In genomic region chr1:226711976-226712778, GRCh38 we compare ENCODE assay signal across 9 cellular contexts. TPM values are rescaled to one million over a fixed set of nuclear protein-coding genes. Genes with fewer than 3 reads are reported as not detected.
A peak's percentile ranks its signal among the peaks of the same experiment; 100 is the strongest.
DNase-seq lines count a peak whose midpoint lies in the region; ATAC-seq, FAIRE-seq and TF ChIP-seq lines count a peak whose summit lies in the region.
"Had no signal": no experiment of that assay in that cellular context is flagged by ENCODE, and none has a peak within 500 bp of the region (broad histone marks: within the 10 kb centered on the region; RNA-seq: fewer than 3 reads in every experiment).

No MANE protein-coding gene starts in this region.

- no peak overlapping the region for H3K18ac ChIP-seq in mesenchymal stem cell (ENCODE audit: low read depth in 1 of 2, low read length in 2 of 2)

- H3K23ac ChIP-seq in mesenchymal stem cell (ENCODE audit: low read length in 2 of 2) = no peak overlapping the region

- no peaks in the 10 kb centered on the region for H4K20me1 ChIP-seq in GM23338 (replicated peaks; ENCODE audit: insufficient read depth)

- H3K27me3 Mint-ChIP-seq in T-helper 17 cell (no peaks in the 10 kb centered on the region), GM23338 (ENCODE audit: insufficient read depth, low read depth, poor library complexity) (no peaks in the 10 kb centered on the region)

- H2AFZ ChIP-seq in mesenchymal stem cell (ENCODE audit: low read depth, low read length) = no peak overlapping the region
- no peak overlapping the region for H2AFZ ChIP-seq in GM23338

- peak in 1 of 3 donors; percentile 38 for DNase-seq in T-helper 17 cell
- DNase-seq in mesenchymal stem cell = no peak
- no peak for DNase-seq in frontal cortex (ENCODE audit: low spot score in 2 of 2)
- DNase-seq in GM23338 (ENCODE audit: low spot score) = no peak
- no peak for DNase-seq in HPDE6-E6E7 (ENCODE audit: extremely low spot score)
- no peak for DNase-seq in mesenteric fat pad (ENCODE audit: low spot score)

- H3K4me3 ChIP-seq in mesenchymal stem cell (ENCODE audit: insufficient read depth in 1 of 2, low read depth in 1 of 2, low read length in 2 of 2) (no peak overlapping the region), GM23338 (no peak overlapping the region)

- 87% methylated on average over 22 of the region's 22 CpGs for WGBS in mesenchymal stem cell

- H3K9me2 ChIP-seq in GM23338 (ENCODE audit: insufficient read depth) = no peaks in the 10 kb centered on the region

- no peak overlapping the region for H2BK12ac ChIP-seq in mesenchymal stem cell (ENCODE audit: low read length in 2 of 2)

- no peaks in the 10 kb centered on the region for H3K9me3 ChIP-seq in T-helper 17 cell (ENCODE audit: control insufficient read depth, low read length, poor library complexity, severe bottlenecking)
- peaks cover 6% of the 10 kb centered on the region for H3K9me3 ChIP-seq in mesenchymal stem cell (ENCODE audit: control insufficient read depth, low read length)

- H3K36me3 ChIP-seq in mesenchymal stem cell (ENCODE audit: control insufficient read depth in 1 of 2, insufficient read depth in 2 of 2, low read depth in 1 of 2, low read length in 2 of 2) (peaks cover 3% of the 10 kb centered on the region in 2 experiments), GM23338 (ENCODE audit: insufficient read depth) (no peaks in the 10 kb centered on the region)

- peaks cover 2% of the 10 kb centered on the region for H3K36me3 Mint-ChIP-seq in T-helper 17 cell (ENCODE audit: low read depth)
- H3K36me3 Mint-ChIP-seq in GM23338 (ENCODE audit: low read depth) = no peaks in the 10 kb centered on the region

- H3K4me2 ChIP-seq in mesenchymal stem cell (ENCODE audit: low read length, poor library complexity, severe bottlenecking) = no peak overlapping the region
- no peak overlapping the region for H3K4me2 ChIP-seq in GM23338

- no peaks in the 10 kb centered on the region for H3K27me3 ChIP-seq in mesenchymal stem cell (ENCODE audit: control insufficient read depth in 1 of 2, insufficient read depth in 1 of 2, low read length in 2 of 2)
- H3K27me3 ChIP-seq in GM23338 (ENCODE audit: insufficient read depth) = no peaks in the 10 kb centered on the region

- no peaks in the 10 kb centered on the region for H3K79me2 ChIP-seq in GM23338 (replicated peaks; ENCODE audit: insufficient read depth)

- peak overlapping the region; percentile 85 for H3K27ac Mint-ChIP-seq in T-helper 17 cell
- no peak overlapping the region for H3K27ac Mint-ChIP-seq in GM23338

- H3K4me1 Mint-ChIP-seq in T-helper 17 cell (peaks cover 65% of the 10 kb centered on the region), GM23338 (peaks cover 22% of the 10 kb centered on the region)

- H3K9ac ChIP-seq in mesenchymal stem cell (ENCODE audit: low read length) = no peak overlapping the region

- no peaks in the 10 kb centered on the region; the same call in 2 of the 3 replicates for H3K9me3 Mint-ChIP-seq in GM23338

- no peaks in the 10 kb centered on the region for H3F3A ChIP-seq in GM23338 (replicated peaks; ENCODE audit: low read depth)

- no peak for TF ChIP-seq CTCF in GM23338 (conservative IDR thresholded peaks at IDR 0.05; ENCODE audit: low read depth in 2 of 2)

- no peak for FAIRE-seq in frontal cortex (lab: Jason Lieb, UNC)
- FAIRE-seq: colon had no signal

- H3K4me1 ChIP-seq in mesenchymal stem cell (ENCODE audit: control insufficient read depth, insufficient read depth, low read depth, low read length) (peaks cover 8% of the 10 kb centered on the region), GM23338 (ENCODE audit: insufficient read depth) (peaks cover 5% of the 10 kb centered on the region; the same call in 1 of the 2 replicates)

- peaks cover 41% of the 10 kb centered on the region for H3K79me1 ChIP-seq in mesenchymal stem cell (replicated peaks; ENCODE audit: low read length, poor library complexity, severe bottlenecking)

- H2AK5ac ChIP-seq in mesenchymal stem cell (ENCODE audit: low read length, severe bottlenecking) = no peak overlapping the region

- H3K14ac ChIP-seq in mesenchymal stem cell (ENCODE audit: low read length in 2 of 2) = no peak overlapping the region

- no peak overlapping the region for H3K4ac ChIP-seq in mesenchymal stem cell (ENCODE audit: low read depth in 1 of 2, low read length in 2 of 2)

- H4K91ac ChIP-seq in mesenchymal stem cell (ENCODE audit: low read length) = peak overlapping the region; percentile 37

- H4K8ac ChIP-seq in mesenchymal stem cell (ENCODE audit: low read length) = no peak overlapping the region

- ATAC-seq in GM18511 (IDR thresholded peaks at IDR 0.05; ENCODE audit: unreplicated experiment) = peak; percentile 93
- peak; percentile 80 for ATAC-seq in HG02610 (IDR thresholded peaks at IDR 0.05; ENCODE audit: unreplicated experiment)
- ATAC-seq in T-helper 17 cell = peak; percentile 77
- no peak for ATAC-seq in GM23338

- H2BK120ac ChIP-seq in mesenchymal stem cell (ENCODE audit: low read depth, low read length) = no peak overlapping the region

- H2BK5ac ChIP-seq in mesenchymal stem cell (ENCODE audit: low read depth, low read length, poor library complexity, severe bottlenecking) = no peak overlapping the region

- no peak overlapping the region for H3K27ac ChIP-seq in mesenchymal stem cell (ENCODE audit: low read length, poor library complexity, severe bottlenecking)
- H3K27ac ChIP-seq in GM23338 (ENCODE audit: low read depth) = no peak overlapping the region

- peak overlapping the region; percentile 69 for H3K4me3 Mint-ChIP-seq in T-helper 17 cell
- no peak overlapping the region for H3K4me3 Mint-ChIP-seq in GM23338

- no peak overlapping the region for H2BK15ac ChIP-seq in mesenchymal stem cell (ENCODE audit: low read depth, poor library complexity, severe bottlenecking)

TF ChIP-seq in GM23338, 12 proteins besides CTCF, POLR2A, EP300 and RAD21 (continues in another document):
- TF ChIP-seq NANOG (IDR thresholded peaks at IDR 0.05; ENCODE audit: borderline replicate concordance) (no peak), POLR2AphosphoS5 (IDR thresholded peaks at IDR 0.05; ENCODE audit: low read depth) (no peak), ETS1 (IDR thresholded peaks at IDR 0.05) (no peak), JUNB (IDR thresholded peaks at IDR 0.05; ENCODE audit: unreplicated experiment) (no peak), CREB1 (CRISPR knock-in tag; IDR thresholded peaks at IDR 0.05; ENCODE audit: low read depth) (no peak), EZH2 (IDR thresholded peaks at IDR 0.05; ENCODE audit: low read depth, unreplicated experiment) (no peak), ZNF331 (CRISPR knock-in tag; IDR thresholded peaks at IDR 0.05; ENCODE audit: low read depth) (no peak), STAT1 (IDR thresholded peaks at IDR 0.05; ENCODE audit: unreplicated experiment) (no peak), REST (IDR thresholded peaks at IDR 0.05; ENCODE audit: unreplicated experiment) (no peak), EZH2phosphoT487 (IDR thresholded peaks at IDR 0.05; ENCODE audit: unreplicated experiment) (no peak)

RNA-seq across cellular contexts. Expression of gene ITPKB, which starts 26.9 kb away (rescaled TPM):
- 100 to 1,000 TPM; 128 to 166 TPM for total RNA-seq in T-helper 17 cell
- polyA plus RNA-seq in mesenchymal stem cell (2013, experiment 1 of 2) = 8.1 TPM
- polyA plus RNA-seq in mesenchymal stem cell (2013, experiment 2 of 2) = 8.0 TPM
- total RNA-seq in frontal cortex = 3.3 TPM
- 4.7 and 5.2 TPM in 2 replicates for total RNA-seq in GM23338 (2014; rRNA removed; shearing (Covaris generic))
- 0.31 and 0.37 TPM in 2 replicates for polyA plus RNA-seq in GM23338 (2016; fragmentation: Nextera tagmentation; extraction: Ambion mirVana)
- total RNA-seq in mesenteric fat pad = 34.9 TPM
